In the genomic region with DNA sequence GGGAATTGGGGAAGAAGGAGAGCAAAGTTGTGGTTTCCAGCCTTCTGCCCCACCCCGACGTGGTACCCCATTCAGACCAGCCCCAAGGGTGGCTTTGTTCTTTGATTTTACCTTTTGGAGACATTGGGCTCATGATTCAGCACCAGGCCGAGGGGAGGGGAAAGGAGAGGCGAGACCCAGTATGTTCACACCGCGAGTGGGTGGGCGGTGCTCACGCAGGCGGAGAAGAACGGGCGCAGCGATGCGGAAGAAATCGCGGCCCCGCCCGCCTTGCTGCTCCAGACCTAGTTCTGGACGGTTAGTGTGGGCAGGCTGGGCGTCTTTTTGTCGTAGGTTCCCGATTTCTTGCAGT, we compare ENCODE assay signal across 8 cellular contexts. TPM values are rescaled to one million over a fixed set of nuclear protein-coding genes. Genes with fewer than 3 reads are reported as not detected.
DNase-seq lines count a peak whose midpoint lies in the region; ATAC-seq and TF ChIP-seq lines count a peak whose summit lies in the region.

No MANE protein-coding gene starts in this region.

- H3K36me3 Mint-ChIP-seq in activated T-helper 1 cell treated with anti-CD3 and anti-CD28 coated beads, Interleukin-12 subunit alpha, Interleukin-12 subunit beta, Interleukin-2, Interleukin-4 antibody, amounts not matched to agents 30 ng/mL and 10 ng/mL and 1 ng/mL, durations not matched to agents 14 hours and 24 hours and 36 hours (ENCODE audit: low read depth): no peaks in the 10 kb centered on the region
- H3K36me3 Mint-ChIP-seq in naive thymus-derived CD8-positive, alpha-beta T cell: no peaks in the 10 kb centered on the region

- H3K27ac Mint-ChIP-seq in activated T-helper 1 cell treated with anti-CD3 and anti-CD28 coated beads, Interleukin-12 subunit alpha, Interleukin-12 subunit beta, Interleukin-2, Interleukin-4 antibody, amounts not matched to agents 30 ng/mL and 10 ng/mL and 1 ng/mL, durations not matched to agents 14 hours and 24 hours and 36 hours: no peak overlapping the region
- no peak overlapping the region for H3K27ac Mint-ChIP-seq in naive thymus-derived CD8-positive, alpha-beta T cell

- no peak for TF ChIP-seq CTCF in fibroblast of pulmonary artery (IDR thresholded peaks at IDR 0.05; ENCODE audit: low read length, missing control alignments)

- DNase-seq in C1 segment of cervical spinal cord (lab: John Stamatoyannopoulos, UW): peak in 13 of 14 donors; percentile 35 to 85 (median 73)
- DNase-seq in NOMO-1 treated with DMSO at 0.1 percent for 48 hours (lab: John Stamatoyannopoulos, UW; ENCODE audit: unreplicated experiment): peak; percentile 76
- DNase-seq in activated T-helper 1 cell treated with anti-CD3 and anti-CD28 coated beads, Interleukin-12 subunit alpha, Interleukin-12 subunit beta, Interleukin-2, Interleukin-4 antibody, amounts not matched to agents 30 ng/mL and 10 ng/mL and 1 ng/mL, durations not matched to agents 14 hours and 24 hours and 36 hours (ENCODE audit: low spot score): peak; percentile 30
- DNase-seq in fibroblast of pulmonary artery (ENCODE audit: low read depth): peak; percentile 42
- DNase-seq in naive thymus-derived CD8-positive, alpha-beta T cell: peak in 7 of 10 donors; percentile 11 to 60 (median 15)
- peak; percentile 68 for DNase-seq in stimulated activated naive CD8-positive, alpha-beta T cell treated with anti-CD3 and anti-CD28 coated beads, Interleukin-15, Interleukin-2, amounts not matched to agents 100 U/mL and 50 U/mL, for 24 hours

- peaks cover 62% of the 10 kb centered on the region for H3K27me3 Mint-ChIP-seq in activated T-helper 1 cell treated with anti-CD3 and anti-CD28 coated beads, Interleukin-12 subunit alpha, Interleukin-12 subunit beta, Interleukin-2, Interleukin-4 antibody, amounts not matched to agents 30 ng/mL and 10 ng/mL and 1 ng/mL, durations not matched to agents 14 hours and 24 hours and 36 hours (ENCODE audit: insufficient read depth)
- peaks cover 20 to 44% (median 36%) of the 10 kb centered on the region in 5 donors for H3K27me3 Mint-ChIP-seq in naive thymus-derived CD8-positive, alpha-beta T cell

- peak overlapping the region; percentile 83 for H3K4me3 Mint-ChIP-seq in activated T-helper 1 cell treated with anti-CD3 and anti-CD28 coated beads, Interleukin-12 subunit alpha, Interleukin-12 subunit beta, Interleukin-2, Interleukin-4 antibody, amounts not matched to agents 30 ng/mL and 10 ng/mL and 1 ng/mL, durations not matched to agents 14 hours and 24 hours and 36 hours
- H3K4me3 Mint-ChIP-seq in naive thymus-derived CD8-positive, alpha-beta T cell: peak overlapping the region; percentile 68 to 86 (median 82)

- intact Hi-C loops in activated T-helper 1 cell treated with anti-CD3 and anti-CD28 coated beads, Interleukin-12 subunit alpha, Interleukin-12 subunit beta, Interleukin-2, Interleukin-4 antibody, amounts not matched to agents 30 ng/mL and 10 ng/mL and 1 ng/mL, durations not matched to agents 14 hours and 24 hours and 36 hours (cut with micrococcal nuclease): loop anchor here (1.0 to 5.0 kb wide), 2 partner anchors 29 to 106 kb away; a partner anchor contains a TSS

- peak overlapping the region; percentile 64 for H3K4me3 ChIP-seq in fibroblast of pulmonary artery (replicated peaks; ENCODE audit: low read depth, low read length)

- POLR2A ChIA-PET in naive thymus-derived CD8-positive, alpha-beta T cell (lab: Charles Lee): no interaction called here

- H3K9me3 Mint-ChIP-seq in activated T-helper 1 cell treated with anti-CD3 and anti-CD28 coated beads, Interleukin-12 subunit alpha, Interleukin-12 subunit beta, Interleukin-2, Interleukin-4 antibody, amounts not matched to agents 30 ng/mL and 10 ng/mL and 1 ng/mL, durations not matched to agents 14 hours and 24 hours and 36 hours: no peaks in the 10 kb centered on the region
- peaks cover 0 to 6% (median 0%) of the 10 kb centered on the region in 9 donors for H3K9me3 Mint-ChIP-seq in naive thymus-derived CD8-positive, alpha-beta T cell

- ATAC-seq in HG02885 (IDR thresholded peaks at IDR 0.05; ENCODE audit: poor library complexity, unreplicated experiment) (peak; percentile 21), HG03196 (IDR thresholded peaks at IDR 0.05; ENCODE audit: unreplicated experiment) (no peak)
- peak; percentile 60 to 63 for ATAC-seq in naive thymus-derived CD8-positive, alpha-beta T cell
- ATAC-seq in stimulated activated naive CD8-positive, alpha-beta T cell treated with anti-CD3 and anti-CD28 coated beads, Interleukin-15, Interleukin-2, amounts not matched to agents 100 U/mL and 50 U/mL, for 24 hours: peak; percentile 59

- H3K4me1 Mint-ChIP-seq in activated T-helper 1 cell treated with anti-CD3 and anti-CD28 coated beads, Interleukin-12 subunit alpha, Interleukin-12 subunit beta, Interleukin-2, Interleukin-4 antibody, amounts not matched to agents 30 ng/mL and 10 ng/mL and 1 ng/mL, durations not matched to agents 14 hours and 24 hours and 36 hours (ENCODE audit: low read depth): peaks cover 20% of the 10 kb centered on the region
- H3K4me1 Mint-ChIP-seq in naive thymus-derived CD8-positive, alpha-beta T cell: peaks cover 3 to 16% (median 9%) of the 10 kb centered on the region in 4 donors

RNA-seq across cellular contexts. Expression of a gene that starts 1.0 kb away (rescaled TPM):
- total RNA-seq in activated T-helper 1 cell treated with anti-CD3 and anti-CD28 coated beads, Interleukin-12 subunit alpha, Interleukin-12 subunit beta, Interleukin-2, Interleukin-4 antibody, amounts not matched to agents 30 ng/mL and 10 ng/mL and 1 ng/mL, durations not matched to agents 14 hours and 24 hours and 36 hours: 0.83 and 1.2 TPM in 2 replicates
- 1 to 10 TPM; 3.1 to 3.6 TPM for total RNA-seq in naive thymus-derived CD8-positive, alpha-beta T cell
- 1 to 10 TPM; 3.9 to 7.1 (median 5.2) TPM for polyA plus RNA-seq in naive thymus-derived CD8-positive, alpha-beta T cell

RNA-seq across cellular contexts. Expression of a gene that starts 28.5 kb away (rescaled TPM):
- 26.4 and 27.5 TPM in 2 replicates for total RNA-seq in activated T-helper 1 cell treated with anti-CD3 and anti-CD28 coated beads, Interleukin-12 subunit alpha, Interleukin-12 subunit beta, Interleukin-2, Interleukin-4 antibody, amounts not matched to agents 30 ng/mL and 10 ng/mL and 1 ng/mL, durations not matched to agents 14 hours and 24 hours and 36 hours
- total RNA-seq in naive thymus-derived CD8-positive, alpha-beta T cell: 10 to 100 TPM; 51.1 to 55.5 TPM
- polyA plus RNA-seq in naive thymus-derived CD8-positive, alpha-beta T cell: 10 to 100 TPM; 12.1 to 20.4 (median 17.2) TPM

Comparison
In these comparisons a context has a peak if more than half of its experiments do, and no peak if none do; other contexts are left out.
1. DNase-seq: peak in every context shown above with its lines; median percentile 76 in NOMO-1 treated with DMSO at 0.1 percent for 48 hours; 73 in C1 segment of cervical spinal cord; 68 in stimulated activated naive CD8-positive, alpha-beta T cell treated with anti-CD3 and anti-CD28 coated beads, Interleukin-15, Interleukin-2, amounts not matched to agents 100 U/mL and 50 U/mL, for 24 hours; 42 in fibroblast of pulmonary artery; 30 in activated T-helper 1 cell treated with anti-CD3 and anti-CD28 coated beads, Interleukin-12 subunit alpha, Interleukin-12 subunit beta, Interleukin-2, Interleukin-4 antibody, amounts not matched to agents 30 ng/mL and 10 ng/mL and 1 ng/mL, durations not matched to agents 14 hours and 24 hours and 36 hours; 15 in naive thymus-derived CD8-positive, alpha-beta T cell.